In genomic region chr15:42576040-42576594, GRCh38 we compare ENCODE assay signal across 8 cellular contexts. TPM values are rescaled to one million over a fixed set of nuclear protein-coding genes. Genes with fewer than 3 reads are reported as not detected.
DNase-seq lines count a peak whose midpoint lies in the region; ATAC-seq, FAIRE-seq and TF ChIP-seq lines count a peak whose summit lies in the region.

No MANE protein-coding gene starts in this region.

- no peak for FAIRE-seq in endothelial cell of umbilical vein (lab: Jason Lieb, UNC)

- CTCF ChIA-PET in endothelial cell of umbilical vein (lab: Charles Lee): interaction anchor here (1.6 to 1.9 kb wide), 5 partner anchors 11 to 78 kb away, joined by 4 to 11 read pairs (median 6); no protein-coding TSS in a partner anchor

- H3K9me3 ChIP-seq in OCI-LY1 (ENCODE audit: low read length): no peaks in the 10 kb centered on the region
- no peaks in the 10 kb centered on the region for H3K9me3 ChIP-seq in endothelial cell of umbilical vein (replicated peaks; ENCODE audit: control insufficient read depth, insufficient read depth, low read length)

- H3K4me3 Mint-ChIP-seq in progenitor cell of endocrine pancreas (ENCODE audit: low read depth): peak overlapping the region; percentile 81

- ATAC-seq in GM18519 (IDR thresholded peaks at IDR 0.05; ENCODE audit: low FRiP score, unreplicated experiment): no peak

- H3K4me2 ChIP-seq in OCI-LY1 (ENCODE audit: low read length): peak overlapping the region; percentile 92
- peak overlapping the region; percentile 88 for H3K4me2 ChIP-seq in endothelial cell of umbilical vein (ENCODE audit: insufficient read depth, low read length)

- TF ChIP-seq CTCF in GM06990 (IDR thresholded peaks at IDR 0.05; ENCODE audit: insufficient read depth, low read length, poor library complexity, severe bottlenecking): no peak
- TF ChIP-seq CTCF in OCI-LY1 (IDR thresholded peaks at IDR 0.05; ENCODE audit: low read length): no peak
- TF ChIP-seq CTCF in endothelial cell of umbilical vein (IDR thresholded peaks at IDR 0.05; ENCODE audit: extremely low read depth in 1 of 2, insufficient read depth in 1 of 2, low read depth in 1 of 2, low read length in 2 of 2): no peak
- no peak for TF ChIP-seq CTCF in progenitor cell of endocrine pancreas (IDR thresholded peaks at IDR 0.05; ENCODE audit: unreplicated experiment)

- no peaks in the 10 kb centered on the region for H3K79me2 ChIP-seq in OCI-LY1 (ENCODE audit: insufficient read depth, low read length)
- peaks cover 2% of the 10 kb centered on the region for H3K79me2 ChIP-seq in endothelial cell of umbilical vein (ENCODE audit: control insufficient read depth, insufficient read depth, low read length)

- H3K36me3 Mint-ChIP-seq in progenitor cell of endocrine pancreas (ENCODE audit: insufficient read depth): no peaks in the 10 kb centered on the region

- H4K20me1 ChIP-seq in OCI-LY1 (ENCODE audit: insufficient read depth, low read length) (no peaks in the 10 kb centered on the region), endothelial cell of umbilical vein (replicated peaks; ENCODE audit: control insufficient read depth, extremely low read depth, insufficient read depth, low read length) (no peaks in the 10 kb centered on the region)

- H3K4me1 Mint-ChIP-seq in progenitor cell of endocrine pancreas (ENCODE audit: low read depth): peaks cover 3% of the 10 kb centered on the region

- H3K9me3 Mint-ChIP-seq in progenitor cell of endocrine pancreas (ENCODE audit: low read depth): no peaks in the 10 kb centered on the region

- H3K27me3 ChIP-seq in GM06990 (replicated peaks; ENCODE audit: control insufficient read depth, insufficient read depth, low read length): no peaks in the 10 kb centered on the region
- H3K27me3 ChIP-seq in OCI-LY1 (ENCODE audit: insufficient read depth, low read length): no peaks in the 10 kb centered on the region
- no peaks in the 10 kb centered on the region for H3K27me3 ChIP-seq in endothelial cell of umbilical vein (ENCODE audit: control insufficient read depth in 2 of 2, insufficient read depth in 2 of 2, low read length in 2 of 2)

- TF ChIP-seq POLR2A in endothelial cell of umbilical vein (IDR thresholded peaks at IDR 0.05; ENCODE audit: low read depth, low read length): no peak

- dilution Hi-C loops in endothelial cell of umbilical vein (cut with MboI; ENCODE audit: extremely low pct_ligation_motif_present, low sequenced_read_pairs): no loop called here

- intact Hi-C loops in endothelial cell of umbilical vein (cut with micrococcal nuclease): no loop called here

- H3K27ac Mint-ChIP-seq in progenitor cell of endocrine pancreas: no peak overlapping the region

- POLR2A ChIA-PET in endothelial cell of umbilical vein (lab: Charles Lee): interaction anchor here (0.6 kb wide), 1 partner anchor 19 kb away, joined by 3 read pairs; no protein-coding TSS in a partner anchor

- H3K36me3 ChIP-seq in GM06990 (ENCODE audit: control insufficient read depth, insufficient read depth, low read length) (no peaks in the 10 kb centered on the region), OCI-LY1 (ENCODE audit: insufficient read depth, low read length) (no peaks in the 10 kb centered on the region), endothelial cell of umbilical vein (ENCODE audit: control insufficient read depth in 2 of 2, extremely low read depth in 1 of 2, insufficient read depth in 2 of 2, low read length in 2 of 2) (no peaks in the 10 kb centered on the region)

- no peak for DNase-seq in GM06990 (ENCODE audit: extremely low read depth, insufficient read length)
- no peak for DNase-seq in endothelial cell of umbilical vein (ENCODE audit: low read depth, low spot score)
- DNase-seq in progenitor cell of endocrine pancreas (ENCODE audit: low spot score, unreplicated experiment): no peak
- DNase-seq in NCI-H1092 treated with DMSO at 0.1 percent for 48 hours (lab: John Stamatoyannopoulos, UW): no peak
- no peak for DNase-seq in NCI-H2029 (lab: John Stamatoyannopoulos, UW)
- DNase-seq in effector CD4-positive, alpha-beta T cell: no peak

- H3K4me1 ChIP-seq in OCI-LY1 (ENCODE audit: insufficient read depth, low read length, severe bottlenecking) (peaks cover 41% of the 10 kb centered on the region), endothelial cell of umbilical vein (ENCODE audit: control insufficient read depth, extremely low read depth, insufficient read depth, low read length) (peaks cover 13% of the 10 kb centered on the region)

- H3K4me3 ChIP-seq in GM06990 (replicated peaks; ENCODE audit: low read depth, low read length) (peak overlapping the region; percentile 78), OCI-LY1 (ENCODE audit: low read depth, low read length, poor library complexity, severe bottlenecking) (peak overlapping the region; percentile 77), endothelial cell of umbilical vein (replicated peaks in 1 of 3; ENCODE audit: insufficient read depth in 1 of 3, low read depth in 1 of 3, low read length in 3 of 3) (peak overlapping the region; percentile 64 to 79 (median 77))

- H3K27me3 Mint-ChIP-seq in progenitor cell of endocrine pancreas: peaks cover 64% of the 10 kb centered on the region

- H3F3A ChIP-seq in OCI-LY1 (ENCODE audit: insufficient read depth, low read length): no peaks in the 10 kb centered on the region

- peak overlapping the region; percentile 79 for H3K9ac ChIP-seq in OCI-LY1 (ENCODE audit: low read length)
- peak overlapping the region; percentile 84 for H3K9ac ChIP-seq in endothelial cell of umbilical vein (replicated peaks; ENCODE audit: extremely low read depth, insufficient read depth, low read length)

- H3K9me2 ChIP-seq in OCI-LY1 (ENCODE audit: low read depth, low read length): no peaks in the 10 kb centered on the region

- H2AFZ ChIP-seq in OCI-LY1 (ENCODE audit: low read length) (no peak overlapping the region), endothelial cell of umbilical vein (ENCODE audit: low read depth, low read length) (peak overlapping the region; percentile 94)

- H3K27ac ChIP-seq in OCI-LY1 (ENCODE audit: low read depth, low read length, poor library complexity, severe bottlenecking): peak overlapping the region; percentile 6
- H3K27ac ChIP-seq in endothelial cell of umbilical vein (ENCODE audit: insufficient read depth, low read depth, low read length): no peak overlapping the region

- no TSS peak for BruUV-seq in endothelial cell of umbilical vein (replicated peaks; lab: Mats Ljungman, UMichigan)

- no peaks in the 10 kb centered on the region for H3K9me1 ChIP-seq in endothelial cell of umbilical vein (replicated peaks; ENCODE audit: control insufficient read depth, extremely low read depth, insufficient read depth, low read length)

TF ChIP-seq in endothelial cell of umbilical vein, 7 proteins besides CTCF, POLR2A, EP300 and RAD21:
- TF ChIP-seq POLR2AphosphoS5 (IDR thresholded peaks at IDR 0.05; ENCODE audit: insufficient read depth, low read depth, low read length) (no peak), FOS (IDR thresholded peaks at IDR 0.05; ENCODE audit: borderline replicate concordance, insufficient read depth, low read length) (no peak), GATA2 (IDR thresholded peaks at IDR 0.05; ENCODE audit: insufficient read depth, insufficient read length, low read depth, low read length) (no peak), MAX (IDR thresholded peaks at IDR 0.05; ENCODE audit: insufficient read depth, insufficient read length) (no peak), MYC (IDR thresholded peaks at IDR 0.05; ENCODE audit: low read depth, low read length) (no peak), JUN (IDR thresholded peaks at IDR 0.05; ENCODE audit: borderline replicate concordance, insufficient read depth, insufficient read length, low read depth) (no peak), EZH2 (IDR thresholded peaks at IDR 0.05; ENCODE audit: borderline replicate concordance, low read depth, low read length, severe bottlenecking) (no peak)

RNA-seq across cellular contexts. Expression of gene STARD9, which starts 0.7 kb away (rescaled TPM):
- total RNA-seq in endothelial cell of umbilical vein: 17.2 and 17.5 TPM in 2 replicates
- polyA plus RNA-seq in endothelial cell of umbilical vein: 3.7 and 4.6 TPM in 2 replicates
- 2.1 and 2.5 TPM in 2 replicates for polyA plus RNA-seq in endothelial cell of umbilical vein (2011; cell fraction: cytosol; rRNA removed)
- polyA plus RNA-seq in endothelial cell of umbilical vein (2011; cell fraction: nucleus; rRNA removed): 30.4 and 34.8 TPM in 2 replicates
- polyA plus RNA-seq in endothelial cell of umbilical vein (2012): 4.2 and 4.3 TPM in 2 replicates
- 22.7 and 26.6 TPM in 2 replicates for polyA minus RNA-seq in endothelial cell of umbilical vein
- polyA minus RNA-seq in endothelial cell of umbilical vein (2011; cell fraction: cytosol; rRNA and poly(A)+ RNA removed): 1.2 TPM
- polyA minus RNA-seq in endothelial cell of umbilical vein (2011; cell fraction: nucleus; rRNA and poly(A)+ RNA removed): 25.2 and 28.8 TPM in 2 replicates
- 1.8 and 2.5 TPM in 2 replicates for total RNA-seq in progenitor cell of endocrine pancreas

RNA-seq across cellular contexts. Expression of gene HAUS2, which starts 27.5 kb away (rescaled TPM):
- total RNA-seq in endothelial cell of umbilical vein (33.5 and 37.8 TPM in 2 replicates), progenitor cell of endocrine pancreas (22.0 and 24.2 TPM in 2 replicates)
- polyA plus RNA-seq in endothelial cell of umbilical vein: 9.9 and 12.6 TPM in 2 replicates
- polyA plus RNA-seq in endothelial cell of umbilical vein (2011; cell fraction: cytosol; rRNA removed): 21.0 and 21.6 TPM in 2 replicates
- polyA plus RNA-seq in endothelial cell of umbilical vein (2011; cell fraction: nucleus; rRNA removed): 8.0 and 11.9 TPM in 2 replicates
- 18.0 and 30.5 TPM in 2 replicates for polyA plus RNA-seq in endothelial cell of umbilical vein (2012)
- polyA minus RNA-seq in endothelial cell of umbilical vein: 6.0 and 8.8 TPM in 2 replicates
- polyA minus RNA-seq in endothelial cell of umbilical vein (2011; cell fraction: cytosol; rRNA and poly(A)+ RNA removed): 13.2 TPM
- 5.6 and 8.0 TPM in 2 replicates for polyA minus RNA-seq in endothelial cell of umbilical vein (2011; cell fraction: nucleus; rRNA and poly(A)+ RNA removed)

RNA-seq across cellular contexts. Expression of gene LRRC57, which starts 27.5 kb away (rescaled TPM):
- total RNA-seq in endothelial cell of umbilical vein (32.8 and 39.2 TPM in 2 replicates), progenitor cell of endocrine pancreas (27.0 and 27.6 TPM in 2 replicates)
- 11.2 and 13.4 TPM in 2 replicates for polyA plus RNA-seq in endothelial cell of umbilical vein
- polyA plus RNA-seq in endothelial cell of umbilical vein (2011; cell fraction: cytosol; rRNA removed): 17.5 and 19.2 TPM in 2 replicates
- 11.2 and 12.3 TPM in 2 replicates for polyA plus RNA-seq in endothelial cell of umbilical vein (2011; cell fraction: nucleus; rRNA removed)
- polyA plus RNA-seq in endothelial cell of umbilical vein (2012): 12.6 and 19.2 TPM in 2 replicates
- 10.5 and 12.2 TPM in 2 replicates for polyA minus RNA-seq in endothelial cell of umbilical vein
- 8.5 TPM for polyA minus RNA-seq in endothelial cell of umbilical vein (2011; cell fraction: cytosol; rRNA and poly(A)+ RNA removed)
- polyA minus RNA-seq in endothelial cell of umbilical vein (2011; cell fraction: nucleus; rRNA and poly(A)+ RNA removed): 4.9 and 9.5 TPM in 2 replicates
